In the genomic region with DNA sequence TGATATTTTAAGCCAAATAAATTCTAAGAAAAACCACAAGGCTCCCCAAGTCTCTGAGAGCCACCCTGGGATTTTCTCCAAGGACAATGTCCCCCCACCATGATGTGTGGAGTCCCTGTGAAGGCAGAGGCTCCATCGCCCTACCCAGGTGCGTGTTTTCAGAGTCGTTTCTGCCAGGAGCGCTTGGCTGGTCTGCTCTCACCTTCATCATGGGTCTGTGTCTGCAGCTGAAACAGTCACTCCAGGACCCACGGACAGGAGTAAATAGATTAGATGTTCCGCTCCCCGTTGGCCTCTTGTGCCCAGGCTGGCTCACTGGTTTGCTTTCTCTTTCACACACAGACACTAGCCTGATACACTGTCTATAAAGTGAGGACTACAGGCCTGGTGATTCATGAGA, we compare ENCODE assay signal across 11 cellular contexts.
A peak's percentile ranks its signal among the peaks of the same experiment; 100 is the strongest.
DNase-seq lines count a peak whose midpoint lies in the region; ATAC-seq lines count a peak whose summit lies in the region.
"Had no signal": no experiment of that assay in that cellular context is flagged by ENCODE, and none has a peak within 500 bp of the region (broad histone marks: within the 10 kb centered on the region; RNA-seq: fewer than 3 reads in every experiment).

No MANE protein-coding gene starts in this region.

- H3K9me3 Mint-ChIP-seq in activated CD4-positive, alpha-beta T cell treated with anti-CD3 and anti-CD28 coated beads, Interleukin-2, amount 10 ng/mL, durations not matched to agents 24 days and 14 days: peaks cover 24% of the 10 kb centered on the region
- peaks cover 30% of the 10 kb centered on the region for H3K9me3 Mint-ChIP-seq in activated naive CD8-positive, alpha-beta T cell treated with anti-CD3 and anti-CD28 coated beads for 36 hours

- intact Hi-C loops in activated CD4-positive, alpha-beta T cell treated with anti-CD3 and anti-CD28 coated beads, Interleukin-2, amount 10 ng/mL, durations not matched to agents 24 days and 14 days (cut with micrococcal nuclease): loop anchor here (1.0 to 5.0 kb wide), 4 partner anchors 8 to 266 kb away; no protein-coding TSS in a partner anchor

- H3K4me3 Mint-ChIP-seq in activated CD4-positive, alpha-beta T cell treated with anti-CD3 and anti-CD28 coated beads, Interleukin-2, amount 10 ng/mL, durations not matched to agents 24 days and 14 days: peak overlapping the region; percentile 80
- H3K4me3 Mint-ChIP-seq in activated naive CD8-positive, alpha-beta T cell treated with anti-CD3 and anti-CD28 coated beads for 36 hours: peak overlapping the region; percentile 66

- ATAC-seq in GM19023 (IDR thresholded peaks at IDR 0.05; ENCODE audit: unreplicated experiment) (peak; percentile 38), GM18870 (IDR thresholded peaks at IDR 0.05; ENCODE audit: unreplicated experiment) (no peak)

- peaks cover 57% of the 10 kb centered on the region for H3K4me1 Mint-ChIP-seq in activated CD4-positive, alpha-beta T cell treated with anti-CD3 and anti-CD28 coated beads, Interleukin-2, amount 10 ng/mL, durations not matched to agents 24 days and 14 days
- H3K4me1 Mint-ChIP-seq in activated naive CD8-positive, alpha-beta T cell treated with anti-CD3 and anti-CD28 coated beads for 36 hours: peaks cover 65% of the 10 kb centered on the region

- peak overlapping the region; percentile 95 for H3K27ac Mint-ChIP-seq in activated CD4-positive, alpha-beta T cell treated with anti-CD3 and anti-CD28 coated beads, Interleukin-2, amount 10 ng/mL, durations not matched to agents 24 days and 14 days
- peak overlapping the region; percentile 95 for H3K27ac Mint-ChIP-seq in activated naive CD8-positive, alpha-beta T cell treated with anti-CD3 and anti-CD28 coated beads for 36 hours

- H3K36me3 Mint-ChIP-seq in activated CD4-positive, alpha-beta T cell treated with anti-CD3 and anti-CD28 coated beads, Interleukin-2, amount 10 ng/mL, durations not matched to agents 24 days and 14 days (ENCODE audit: low read depth): peaks cover 83% of the 10 kb centered on the region
- H3K36me3 Mint-ChIP-seq in activated naive CD8-positive, alpha-beta T cell treated with anti-CD3 and anti-CD28 coated beads for 36 hours: peaks cover 85% of the 10 kb centered on the region

- no peaks in the 10 kb centered on the region for H3K27me3 Mint-ChIP-seq in activated CD4-positive, alpha-beta T cell treated with anti-CD3 and anti-CD28 coated beads, Interleukin-2, amount 10 ng/mL, durations not matched to agents 24 days and 14 days
- no peaks in the 10 kb centered on the region for H3K27me3 Mint-ChIP-seq in activated naive CD8-positive, alpha-beta T cell treated with anti-CD3 and anti-CD28 coated beads for 36 hours

- DNase-seq in activated CD4-positive, alpha-beta T cell treated with anti-CD3 and anti-CD28 coated beads, Interleukin-2, amount 10 ng/mL, durations not matched to agents 24 days and 14 days: peak; percentile 80
- peak; percentile 60 for DNase-seq in activated naive CD8-positive, alpha-beta T cell treated with anti-CD3 and anti-CD28 coated beads for 36 hours
- DNase-seq in stimulated activated CD4-positive, alpha-beta T cell treated with anti-CD3 and anti-CD28 coated beads, Interleukin-4, amount 100 ng/mL, for 48 hours (ENCODE audit: low read depth in 2 of 2): peak; percentile 19 to 22
- no peak for DNase-seq in A172 (ENCODE audit: low spot score)
- no peak for DNase-seq in NCI-H69 (lab: John Stamatoyannopoulos, UW)
- DNase-seq in amniotic stem cell (lab: John Stamatoyannopoulos, UW): no peak
- DNase-seq: amygdala, GM23248, NCI-H1048 had no signal

Comparison
In these comparisons a context has a peak if more than half of its experiments do, and no peak if none do; other contexts are left out.
1. DNase-seq: peak in activated CD4-positive, alpha-beta T cell treated with anti-CD3 and anti-CD28 coated beads, Interleukin-2, amount 10 ng/mL, durations not matched to agents 24 days and 14 days (single experiment), activated naive CD8-positive, alpha-beta T cell treated with anti-CD3 and anti-CD28 coated beads for 36 hours (single experiment) and stimulated activated CD4-positive, alpha-beta T cell treated with anti-CD3 and anti-CD28 coated beads, Interleukin-4, amount 100 ng/mL, for 48 hours (2 of 2); none in A172 (single experiment), NCI-H69 (single experiment) and amniotic stem cell (single experiment).